ENCODE assay signal across 24 cellular contexts in the genomic region with DNA sequence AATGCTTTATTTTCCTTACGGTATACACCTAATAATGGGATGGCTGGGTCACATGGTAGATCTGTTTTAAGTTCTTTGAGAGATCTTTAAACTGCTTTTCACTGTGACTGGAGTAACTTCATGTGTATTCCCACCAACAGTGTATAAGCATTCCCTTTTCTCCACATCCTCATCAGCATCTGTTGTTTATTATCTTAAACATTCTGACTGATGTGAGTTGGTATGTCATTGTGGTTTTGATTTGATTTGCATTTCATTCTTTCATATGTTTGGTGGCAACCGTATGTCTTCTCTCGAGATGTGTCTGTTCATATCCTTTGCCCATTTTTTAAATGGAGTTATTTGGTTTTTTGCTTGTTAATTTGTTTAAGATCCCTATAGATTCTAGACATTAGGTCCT.
DNase-seq lines count a peak whose midpoint lies in the region; ATAC-seq and TF ChIP-seq lines count a peak whose summit lies in the region.
"Had no signal": no experiment of that assay in that cellular context is flagged by ENCODE, and none has a peak within 500 bp of the region (broad histone marks: within the 10 kb centered on the region; RNA-seq: fewer than 3 reads in every experiment).

No MANE protein-coding gene starts in this region.

- no peaks in the 10 kb centered on the region for H3K9me3 Mint-ChIP-seq in nephron progenitor cell
- no peaks in the 10 kb centered on the region for H3K9me3 Mint-ChIP-seq in activated T-cell treated with anti-CD3 and anti-CD28 coated beads, Interleukin-2, amount 50 U/mL, for 24 hours
- H3K9me3 Mint-ChIP-seq: CD8-positive, alpha-beta T cell; T-helper 1 cell treated with Interleukin-12 subunit alpha and Interleukin-12 subunit beta and Interleukin-4 antibody, amounts not matched to agents 30 μg/mL and 1 μg/mL, for 36 hours had no signal

- no peaks in the 10 kb centered on the region for H3K36me3 ChIP-seq in SJSA1

- no peak for ATAC-seq in left ventricle myocardium superior
- ATAC-seq: CD8-positive, alpha-beta T cell; HCT116; Panc1 had no signal

- no peak overlapping the region for H3K4me3 Mint-ChIP-seq in nephron progenitor cell
- no peak overlapping the region for H3K4me3 Mint-ChIP-seq in activated T-cell treated with anti-CD3 and anti-CD28 coated beads, Interleukin-2, amount 50 U/mL, for 24 hours
- H3K4me3 Mint-ChIP-seq: CD8-positive, alpha-beta T cell had no signal

- DNase-seq in AG04449 (ENCODE audit: low read depth, low spot score) (peak; percentile 28), ELR (ENCODE audit: low read depth) (peak; percentile 14), HCEC 1CT (peak; percentile 2), SJSA1 (ENCODE audit: low read depth in 1 of 2, low spot score in 2 of 2) (peak in 1 of 2 experiments; percentile 67), nephron progenitor cell (no peak), left ventricle myocardium superior (no peak)
- DNase-seq in activated naive CD4-positive, alpha-beta T cell treated with anti-CD3 and anti-CD28 coated beads, Interleukin-2, amount 50 U/mL, for 16 hours, result no peak
- DNase-seq in activated T-cell treated with anti-CD3 and anti-CD28 coated beads, Interleukin-2, amount 50 U/mL, for 24 hours, result no peak
- DNase-seq: Caco-2; CD8-positive, alpha-beta T cell; IMR-90; KG1; MM.1S; NCI-H2029; NCI-H226; NCI-H510A; NCI-H69; SIG-M5; SK-N-SH; SW 1271 had no signal

- peak overlapping the region; percentile 21 for H3K27ac ChIP-seq in SJSA1
- H3K27ac ChIP-seq: C4-2B had no signal

- peaks cover 6% of the 10 kb centered on the region for H3K4me1 ChIP-seq in SJSA1 (replicated peaks)
- H3K4me1 ChIP-seq: Caco-2 had no signal

- H3K4me3 ChIP-seq in AG04449 (ENCODE audit: low read depth, low read length) (no peak overlapping the region), SJSA1 (no peak overlapping the region)

- no peaks in the 10 kb centered on the region for H3K36me3 Mint-ChIP-seq in nephron progenitor cell (ENCODE audit: low read depth)
- H3K36me3 Mint-ChIP-seq in activated T-cell treated with anti-CD3 and anti-CD28 coated beads, Interleukin-2, amount 50 U/mL, for 24 hours (ENCODE audit: low read depth), result no peaks in the 10 kb centered on the region
- H3K36me3 Mint-ChIP-seq: CD8-positive, alpha-beta T cell had no signal

- TF ChIP-seq CTCF in AG04449 (IDR thresholded peaks at IDR 0.05; ENCODE audit: insufficient read depth, low read length, missing control alignments) (no peak), nephron progenitor cell (IDR thresholded peaks at IDR 0.05) (no peak)

- intact Hi-C loops in left ventricle myocardium superior (cut with micrococcal nuclease), result no loop called here

- H3K27me3 ChIP-seq in SJSA1 (replicated peaks), result no peaks in the 10 kb centered on the region

- POLR2A ChIA-PET in AG04449 (lab: Yijun Ruan, JAX), result no interaction called here

- CTCF ChIA-PET in AG04449 (lab: Yijun Ruan, JAX), result no interaction called here

- no peak overlapping the region for H3K27ac Mint-ChIP-seq in nephron progenitor cell
- H3K27ac Mint-ChIP-seq in activated T-cell treated with anti-CD3 and anti-CD28 coated beads, Interleukin-2, amount 50 U/mL, for 24 hours, result no peak overlapping the region
- H3K27ac Mint-ChIP-seq: CD8-positive, alpha-beta T cell had no signal

- H3K9me3 ChIP-seq in SJSA1 (replicated peaks), result no peaks in the 10 kb centered on the region
- H3K9me3 ChIP-seq: Caco-2, SK-N-SH had no signal

- no peaks in the 10 kb centered on the region for H3K27me3 Mint-ChIP-seq in nephron progenitor cell (ENCODE audit: low read depth, poor library complexity)
- no peaks in the 10 kb centered on the region for H3K27me3 Mint-ChIP-seq in activated T-cell treated with anti-CD3 and anti-CD28 coated beads, Interleukin-2, amount 50 U/mL, for 24 hours

- no peaks in the 10 kb centered on the region for H3K4me1 Mint-ChIP-seq in nephron progenitor cell
- H3K4me1 Mint-ChIP-seq in activated T-cell treated with anti-CD3 and anti-CD28 coated beads, Interleukin-2, amount 50 U/mL, for 24 hours (ENCODE audit: low read depth), result no peaks in the 10 kb centered on the region

Comparison
In these comparisons a context has a peak if more than half of its experiments do, and no peak if none do; other contexts are left out.
1. DNase-seq: peak in AG04449 (single experiment), ELR (single experiment) and HCEC 1CT (single experiment); none in activated naive CD4-positive, alpha-beta T cell treated with anti-CD3 and anti-CD28 coated beads, Interleukin-2, amount 50 U/mL, for 16 hours (single experiment), nephron progenitor cell (single experiment), left ventricle myocardium superior (single experiment) and activated T-cell treated with anti-CD3 and anti-CD28 coated beads, Interleukin-2, amount 50 U/mL, for 24 hours (single experiment).